ENCODE assay signal across 7 cellular contexts in the genomic region with DNA sequence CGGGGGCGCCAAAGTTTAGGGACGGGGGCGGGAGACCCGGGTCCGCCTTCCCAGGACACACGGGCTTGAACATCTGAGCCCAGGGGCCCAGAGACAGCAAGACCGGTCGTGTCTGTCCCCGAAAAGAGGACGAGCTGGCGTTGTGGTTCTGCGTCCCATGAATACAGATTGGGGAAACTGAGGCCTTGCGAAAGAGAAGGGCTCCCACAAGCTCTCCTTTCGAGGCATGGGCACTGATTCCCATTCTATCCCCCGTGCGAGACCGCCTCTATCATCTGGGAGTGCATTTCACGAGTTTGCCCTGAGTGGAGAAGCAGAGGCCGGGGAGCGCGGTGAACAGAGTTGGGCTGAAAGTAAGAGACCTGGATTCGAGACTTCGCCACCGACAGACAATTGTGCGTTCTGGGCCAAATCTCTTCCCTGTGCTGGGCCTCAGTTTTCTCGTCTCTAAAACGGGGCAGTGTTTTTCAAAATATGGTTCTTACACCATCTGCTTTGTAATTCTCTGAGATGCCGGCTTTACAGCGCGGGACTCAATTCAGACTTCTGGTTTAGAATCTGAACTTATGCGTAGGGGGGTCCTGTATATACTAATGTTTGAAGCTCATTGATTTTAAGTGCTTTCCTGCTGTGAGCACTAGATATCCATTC. TPM values are rescaled to one million over a fixed set of nuclear protein-coding genes. Genes with fewer than 3 reads are reported as not detected.
DNase-seq lines count a peak whose midpoint lies in the region; ATAC-seq and TF ChIP-seq lines count a peak whose summit lies in the region.

No MANE protein-coding gene starts in this region.

- peaks cover 2% of the 10 kb centered on the region for H3K27me3 Mint-ChIP-seq in activated CD4-positive, alpha-beta memory T cell treated with anti-CD3 and anti-CD28 coated beads, Interleukin-2, amount 10 ng/mL, durations not matched to agents 7 days and 5 days

- peak overlapping the region; percentile 100 for H3K4me3 Mint-ChIP-seq in activated CD4-positive, alpha-beta memory T cell treated with anti-CD3 and anti-CD28 coated beads, Interleukin-2, amount 10 ng/mL, durations not matched to agents 7 days and 5 days

- WGBS in prostate gland = 2% methylated on average over 32 of the region's 32 CpGs

- no peaks in the 10 kb centered on the region for H3K27me3 ChIP-seq in prostate gland (replicated peaks; ENCODE audit: insufficient read depth)

- no peak for TF ChIP-seq POLR2A in prostate gland (IDR thresholded peaks at IDR 0.05)

- peaks cover 7% of the 10 kb centered on the region for H3K36me3 Mint-ChIP-seq in activated CD4-positive, alpha-beta memory T cell treated with anti-CD3 and anti-CD28 coated beads, Interleukin-2, amount 10 ng/mL, durations not matched to agents 7 days and 5 days (ENCODE audit: low read depth)

- H3K9me3 Mint-ChIP-seq in activated CD4-positive, alpha-beta memory T cell treated with anti-CD3 and anti-CD28 coated beads, Interleukin-2, amount 10 ng/mL, durations not matched to agents 7 days and 5 days = no peaks in the 10 kb centered on the region

- peak overlapping the region; percentile 96 for H3K27ac Mint-ChIP-seq in activated CD4-positive, alpha-beta memory T cell treated with anti-CD3 and anti-CD28 coated beads, Interleukin-2, amount 10 ng/mL, durations not matched to agents 7 days and 5 days

- POLR2A ChIA-PET in activated CD4-positive, alpha-beta memory T cell treated with anti-CD3 and anti-CD28 coated beads, Interleukin-2, amount 10 ng/mL, durations not matched to agents 7 days and 5 days (lab: Charles Lee) = interaction anchor here (1.0 to 4.4 kb wide), 8 partner anchors 10 to 239 kb away, joined by 3 to 33 read pairs (median 6); a partner anchor contains a TSS

- H3K27ac ChIP-seq in prostate gland = peak overlapping the region; percentile 94 to 97

- H3K4me3 ChIP-seq in prostate gland = peak overlapping the region; percentile 66 to 78

- intact Hi-C loops in prostate gland (cut with DNase I) = loop anchor here (5.0 kb wide), 1 partner anchor 52 kb away; a partner anchor contains a TSS

- CTCF ChIA-PET in activated CD4-positive, alpha-beta memory T cell treated with anti-CD3 and anti-CD28 coated beads, Interleukin-2, amount 10 ng/mL, durations not matched to agents 7 days and 5 days (lab: Charles Lee) = interaction anchor here (1.0 to 4.9 kb wide), 6 partner anchors 10 to 112 kb away, joined by 3 to 27 read pairs (median 6); a partner anchor contains a TSS

- ATAC-seq in GM19023 (IDR thresholded peaks at IDR 0.05; ENCODE audit: unreplicated experiment) = peak; percentile 32
- ATAC-seq in HG03280 (IDR thresholded peaks at IDR 0.05; ENCODE audit: unreplicated experiment) = peak; percentile 38

- no peaks in the 10 kb centered on the region for H3K9me3 ChIP-seq in prostate gland

- H3K36me3 ChIP-seq in prostate gland = no peaks in the 10 kb centered on the region

- TF ChIP-seq CTCF in prostate gland (IDR thresholded peaks at IDR 0.05) = no peak

- H3K4me1 Mint-ChIP-seq in activated CD4-positive, alpha-beta memory T cell treated with anti-CD3 and anti-CD28 coated beads, Interleukin-2, amount 10 ng/mL, durations not matched to agents 7 days and 5 days = peaks cover 34% of the 10 kb centered on the region

- H3K4me1 ChIP-seq in prostate gland (replicated peaks) = no peaks in the 10 kb centered on the region

- peak; percentile 26 for DNase-seq in activated CD4-positive, alpha-beta memory T cell treated with anti-CD3 and anti-CD28 coated beads, Interleukin-2, amount 10 ng/mL, durations not matched to agents 7 days and 5 days
- DNase-seq in germinal center (ENCODE audit: low spot score) = peak; percentile 36
- DNase-seq in prostate gland (ENCODE audit: low spot score) = peak; percentile 17
- no peak for DNase-seq in NOMO-1 treated with DMSO at 0.1 percent for 48 hours (lab: John Stamatoyannopoulos, UW; ENCODE audit: unreplicated experiment)
- DNase-seq in middle frontal gyrus (ENCODE audit: extremely low spot score, low spot score) = no peak

RNA-seq across cellular contexts. Expression of a gene that starts 0.5 kb away (rescaled TPM):
- 10 to 100 TPM; 21.4 to 21.7 TPM for total RNA-seq in activated CD4-positive, alpha-beta memory T cell treated with anti-CD3 and anti-CD28 coated beads, Interleukin-2, amount 10 ng/mL, durations not matched to agents 7 days and 5 days
- total RNA-seq in prostate gland = 10 to 100 TPM; 59.2 to 75.6 TPM

RNA-seq across cellular contexts. Expression of a gene that starts 20.1 kb away (rescaled TPM):
- not detected for total RNA-seq in activated CD4-positive, alpha-beta memory T cell treated with anti-CD3 and anti-CD28 coated beads, Interleukin-2, amount 10 ng/mL, durations not matched to agents 7 days and 5 days
- total RNA-seq in prostate gland = 1 to 10 TPM in 1 of 2 donors, under 1 TPM in 1; 0.23 to 1.5 TPM

RNA-seq across cellular contexts. Expression of a gene that starts 37.7 kb away (rescaled TPM):
- not detected for total RNA-seq in activated CD4-positive, alpha-beta memory T cell treated with anti-CD3 and anti-CD28 coated beads, Interleukin-2, amount 10 ng/mL, durations not matched to agents 7 days and 5 days
- 10 to 100 TPM; 14.4 to 33.3 TPM for total RNA-seq in prostate gland

RNA-seq across cellular contexts. Expression of a gene that starts 51.6 kb away (rescaled TPM):
- total RNA-seq in activated CD4-positive, alpha-beta memory T cell treated with anti-CD3 and anti-CD28 coated beads, Interleukin-2, amount 10 ng/mL, durations not matched to agents 7 days and 5 days = 10 to 100 TPM; 44.0 to 46.4 TPM
- total RNA-seq in prostate gland = 100 to 1,000 TPM in 1 of 2 donors, 10 to 100 TPM in 1; 92.1 to 128 TPM

RNA-seq across cellular contexts. Expression of a gene that starts 53.1 kb away (rescaled TPM):
- 1 to 10 TPM; 2.3 to 2.4 TPM for total RNA-seq in activated CD4-positive, alpha-beta memory T cell treated with anti-CD3 and anti-CD28 coated beads, Interleukin-2, amount 10 ng/mL, durations not matched to agents 7 days and 5 days
- 100 to 1,000 TPM; 382 to 434 TPM for total RNA-seq in prostate gland

Comparison
In these comparisons a context has a peak if more than half of its experiments do, and no peak if none do; other contexts are left out.
1. DNase-seq: peak in activated CD4-positive, alpha-beta memory T cell treated with anti-CD3 and anti-CD28 coated beads, Interleukin-2, amount 10 ng/mL, durations not matched to agents 7 days and 5 days (single experiment), germinal center (single experiment) and prostate gland (single experiment); none in NOMO-1 treated with DMSO at 0.1 percent for 48 hours (single experiment) and middle frontal gyrus (single experiment).
2. RNA of a gene that starts 37.7 kb away (total RNA-seq): 14.4 to 33.3 TPM in prostate gland; not detected in activated CD4-positive, alpha-beta memory T cell treated with anti-CD3 and anti-CD28 coated beads, Interleukin-2, amount 10 ng/mL, durations not matched to agents 7 days and 5 days; every median in the first group is over 10 times any median in the second.